In genomic region chr14:23551266-23552028, GRCh38 we compare ENCODE assay signal across 1 cellular context.
TF ChIP-seq lines count a peak whose summit lies in the region.

ZFHX2 (minus strand) TSS chr14:23551765; CDS start chr14:23535325, 16,440 bp downstream.

TF ChIP-seq in HepG2, 621 proteins besides CTCF, POLR2A, EP300 and RAD21 (continued from another document and continues in another):
- TF ChIP-seq ZNF414 (CRISPR knock-in tag; IDR thresholded peaks at IDR 0.05) (no peak; the same call in 1 of the 2 replicates), ELF3 (CRISPR knock-in tag; IDR thresholded peaks at IDR 0.05) (peak; percentile 71; the same call in 1 of the 2 replicates), ZFP36L2 (CRISPR knock-in tag; IDR thresholded peaks at IDR 0.05) (0 out of 2 replicates have a peak, but pooled peaks have one; percentile 63), KLF9 (CRISPR knock-in tag; IDR thresholded peaks at IDR 0.05; ENCODE audit: low read depth) (0 out of 2 replicates have a peak, but pooled peaks have one; percentile 53), KLF11 (CRISPR knock-in tag; IDR thresholded peaks at IDR 0.05) (no peak), ZSCAN5A (CRISPR knock-in tag; IDR thresholded peaks at IDR 0.05; ENCODE audit: borderline replicate concordance) (no peak), ARID5B (CRISPR knock-in tag; IDR thresholded peaks at IDR 0.05) (peak; percentile 77), ZKSCAN8 (CRISPR knock-in tag; IDR thresholded peaks at IDR 0.05; ENCODE audit: borderline replicate concordance) (peak; percentile 48; the same call in 1 of the 2 replicates), AGO1 (IDR thresholded peaks at IDR 0.05; ENCODE audit: low read depth, low read length, poor library complexity, severe bottlenecking) (peak; percentile 79), HHEX (CRISPR knock-in tag; IDR thresholded peaks at IDR 0.05) (0 out of 2 replicates have a peak, but pooled peaks have one; percentile 17), KMT2A (CRISPR knock-in tag; IDR thresholded peaks at IDR 0.05) (peak; percentile 65; the same call in 1 of the 2 replicates), HIVEP1 (CRISPR knock-in tag; IDR thresholded peaks at IDR 0.05) (peak; percentile 84; the same call in 1 of the 2 replicates), ZNF510 (CRISPR knock-in tag; IDR thresholded peaks at IDR 0.05; ENCODE audit: low read depth) (0 out of 2 replicates have a peak, but pooled peaks have one; percentile 18), NCOA1 (CRISPR knock-in tag; IDR thresholded peaks at IDR 0.05) (0 out of 2 replicates have a peak, but pooled peaks have one; percentile 24), ZBTB2 (CRISPR knock-in tag; IDR thresholded peaks at IDR 0.05; ENCODE audit: low read depth) (no peak), MXD4 (CRISPR knock-in tag; IDR thresholded peaks at IDR 0.05) (peak; percentile 90), DR1 (CRISPR knock-in tag; IDR thresholded peaks at IDR 0.05) (no peak; the same call in 1 of the 2 replicates), AGO2 (optimal IDR thresholded peaks at IDR 0.05; ENCODE audit: low read depth, low read length) (peak; percentile 82), DDIT3 (CRISPR knock-in tag; IDR thresholded peaks at IDR 0.05) (0 out of 2 replicates have a peak, but pooled peaks have one; percentile 34), SRY (CRISPR knock-in tag; IDR thresholded peaks at IDR 0.05) (peak; percentile 83), KDM5A (IDR thresholded peaks at IDR 0.05; ENCODE audit: borderline replicate concordance, low read length) (peak; percentile 84), TBL1XR1 (IDR thresholded peaks at IDR 0.05; ENCODE audit: borderline replicate concordance, low read length, partially characterized antibody) (peak; percentile 33), ZNF562 (CRISPR knock-in tag; IDR thresholded peaks at IDR 0.05; ENCODE audit: borderline replicate concordance) (no peak), JUNB (CRISPR knock-in tag; IDR thresholded peaks at IDR 0.05; ENCODE audit: borderline replicate concordance) (peak; percentile 2; the same call in 1 of the 2 replicates), TEAD3 (CRISPR knock-in tag; optimal IDR thresholded peaks at IDR 0.05; ENCODE audit: borderline replicate concordance) (no peak), ZNF577 (CRISPR knock-in tag; IDR thresholded peaks at IDR 0.05; ENCODE audit: borderline replicate concordance, low read depth) (no peak), GATAD1 (CRISPR knock-in tag; IDR thresholded peaks at IDR 0.05) (peak; percentile 83), ZNF773 (CRISPR knock-in tag; IDR thresholded peaks at IDR 0.05; ENCODE audit: borderline replicate concordance) (no peak), SMAD9 (CRISPR knock-in tag; IDR thresholded peaks at IDR 0.05) (peak; percentile 57; the same call in 1 of the 2 replicates), ZNF790 (CRISPR knock-in tag; IDR thresholded peaks at IDR 0.05; ENCODE audit: borderline replicate concordance) (peak; percentile 90; the same call in 1 of the 2 replicates), SNAI1 (CRISPR knock-in tag; IDR thresholded peaks at IDR 0.05; ENCODE audit: borderline replicate concordance) (peak; percentile 91), ZKSCAN5 (CRISPR knock-in tag; IDR thresholded peaks at IDR 0.05) (no peak; the same call in none of the 2 replicates), MXD3 (CRISPR knock-in tag; IDR thresholded peaks at IDR 0.05) (peak; percentile 49), RFX3 (CRISPR knock-in tag; IDR thresholded peaks at IDR 0.05) (no peak), CEBPB (IDR thresholded peaks at IDR 0.05; ENCODE audit: borderline replicate concordance, low read depth, low read length) (no peak), IRX3 (CRISPR knock-in tag; IDR thresholded peaks at IDR 0.05; ENCODE audit: borderline replicate concordance, low read depth) (no peak), ZNF274 (CRISPR knock-in tag; IDR thresholded peaks at IDR 0.05) (peak; percentile 92), FOXP4 (CRISPR knock-in tag; IDR thresholded peaks at IDR 0.05) (peak; percentile 75), SNAPC2 (CRISPR knock-in tag; IDR thresholded peaks at IDR 0.05) (no peak), PATZ1 (CRISPR knock-in tag; IDR thresholded peaks at IDR 0.05) (peak; percentile 93), ZMAT3 (CRISPR knock-in tag; conservative IDR thresholded peaks at IDR 0.05) (peak; percentile 63; the same call in 1 of the 2 replicates), SMARCC2 (IDR thresholded peaks at IDR 0.05) (no peak; the same call in 1 of the 2 replicates), ZNF317 (CRISPR knock-in tag; IDR thresholded peaks at IDR 0.05) (no peak), KDM5B (CRISPR knock-in tag; IDR thresholded peaks at IDR 0.05; ENCODE audit: borderline replicate concordance) (peak; percentile 88), SMAD3 (CRISPR knock-in tag; IDR thresholded peaks at IDR 0.05) (no peak), RORA (CRISPR knock-in tag; IDR thresholded peaks at IDR 0.05) (no peak), ZNF672 (CRISPR knock-in tag; IDR thresholded peaks at IDR 0.05) (no peak), FOSL2 (CRISPR knock-in tag; IDR thresholded peaks at IDR 0.05) (no peak; the same call in 1 of the 2 replicates), ZNF124 (CRISPR knock-in tag; IDR thresholded peaks at IDR 0.05) (no peak), ZNF441 (CRISPR knock-in tag; IDR thresholded peaks at IDR 0.05; ENCODE audit: borderline replicate concordance) (no peak; the same call in 1 of the 2 replicates), PHF8 (CRISPR knock-in tag; IDR thresholded peaks at IDR 0.05) (peak; percentile 90), ZNF777 (CRISPR knock-in tag; IDR thresholded peaks at IDR 0.05) (0 out of 2 replicates have a peak, but pooled peaks have one; percentile 37), ATM (IDR thresholded peaks at IDR 0.05; ENCODE audit: borderline replicate concordance) (no peak), E2F2 (CRISPR knock-in tag; IDR thresholded peaks at IDR 0.05; ENCODE audit: borderline replicate concordance) (peak; percentile 92; the same call in 1 of the 2 replicates), ZBTB21 (CRISPR knock-in tag; IDR thresholded peaks at IDR 0.05) (0 out of 2 replicates have a peak, but pooled peaks have one; percentile 30), RARG (CRISPR knock-in tag; IDR thresholded peaks at IDR 0.05; ENCODE audit: low read depth) (no peak), YEATS2 (CRISPR knock-in tag; IDR thresholded peaks at IDR 0.05; ENCODE audit: borderline replicate concordance) (peak; percentile 83), HNRNPH1 (optimal IDR thresholded peaks at IDR 0.05; ENCODE audit: low read depth, low read length) (no peak), MIER2 (CRISPR knock-in tag; IDR thresholded peaks at IDR 0.05) (0 out of 2 replicates have a peak, but pooled peaks have one; percentile 38), ZFP82 (CRISPR knock-in tag; IDR thresholded peaks at IDR 0.05; ENCODE audit: borderline replicate concordance) (peak; percentile 95)
